ENCODE assay signal across 8 cellular contexts in the genomic region with DNA sequence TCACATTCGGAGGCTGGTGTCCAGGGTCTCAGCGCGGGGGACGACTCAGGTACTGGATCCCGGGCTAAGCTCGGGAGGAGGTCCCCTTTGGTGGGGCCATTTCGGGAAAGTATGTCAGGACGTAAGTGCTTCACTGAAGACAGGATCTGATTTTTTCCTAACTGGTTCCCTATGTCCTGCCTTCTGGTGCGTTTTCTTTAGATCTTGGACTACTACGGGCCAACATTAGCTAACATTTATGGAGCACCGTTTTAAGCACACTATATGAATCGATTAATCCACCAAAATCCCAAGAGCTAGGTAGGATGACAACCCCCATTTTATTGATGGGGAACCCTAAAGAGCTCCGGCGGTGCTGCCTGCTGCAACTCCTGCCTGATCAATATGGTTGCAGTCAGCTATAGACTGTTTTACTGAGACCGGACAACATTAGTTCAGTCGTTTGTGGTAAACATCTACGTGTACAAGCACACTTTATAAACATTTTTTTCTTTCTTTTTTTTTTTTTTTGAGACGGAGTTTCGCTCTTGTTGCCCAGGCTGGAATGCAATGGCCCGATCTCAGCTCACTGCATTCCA. TPM values are rescaled to one million over a fixed set of nuclear protein-coding genes. Genes with fewer than 3 reads are reported as not detected.
DNase-seq lines count a peak whose midpoint lies in the region; FAIRE-seq and TF ChIP-seq lines count a peak whose summit lies in the region.

No MANE protein-coding gene starts in this region.

- H3K4me1 ChIP-seq in mononuclear cell (ENCODE audit: insufficient read depth, low read length), result peaks cover 49% of the 10 kb centered on the region

- no peak for TF ChIP-seq CTCF in bronchial epithelial cell (IDR thresholded peaks at IDR 0.05; ENCODE audit: insufficient read depth, low read length, severe bottlenecking)

- H3K36me3 ChIP-seq in KOPT-K1 (ENCODE audit: insufficient read depth, low read length) (peaks cover 52% of the 10 kb centered on the region), bronchial epithelial cell (ENCODE audit: control insufficient read depth, insufficient read depth, low read length) (peaks cover 21% of the 10 kb centered on the region)

- DNase-seq in ELR (ENCODE audit: low read depth) (peak; percentile 20), bronchial epithelial cell (ENCODE audit: low read depth) (no peak), urothelium cell line (ENCODE audit: low spot score) (no peak), NCI-H774 (lab: John Stamatoyannopoulos, UW) (no peak), NCI-H2227 (lab: John Stamatoyannopoulos, UW; ENCODE audit: unreplicated experiment) (no peak), NCI-H128 (lab: John Stamatoyannopoulos, UW; ENCODE audit: unreplicated experiment) (no peak)

- H3K4me3 ChIP-seq in bronchial epithelial cell (ENCODE audit: low read depth, low read length) (peak overlapping the region; percentile 99), mononuclear cell (ENCODE audit: low read length) (peak overlapping the region; percentile 79)

- peak overlapping the region; percentile 95 for H3K27ac ChIP-seq in KOPT-K1 (ENCODE audit: low read depth, low read length, poor library complexity, severe bottlenecking)

- H3K27me3 ChIP-seq in bronchial epithelial cell (ENCODE audit: control insufficient read depth, insufficient read depth, low read length) (no peaks in the 10 kb centered on the region), mononuclear cell (ENCODE audit: insufficient read depth, low read length) (no peaks in the 10 kb centered on the region)

- H3K9me3 ChIP-seq in KOPT-K1 (ENCODE audit: insufficient read depth, low read length, poor library complexity, severe bottlenecking) (no peaks in the 10 kb centered on the region), mononuclear cell (ENCODE audit: low read depth, low read length) (no peaks in the 10 kb centered on the region)

- FAIRE-seq in bronchial epithelial cell (lab: Jason Lieb, UNC) (no peak), urothelium cell line (lab: Jason Lieb, UNC) (no peak)

RNA-seq across cellular contexts. Expression of a gene that starts 17.0 kb away (rescaled TPM):
- total RNA-seq in bronchial epithelial cell (59.0 and 113 TPM in 2 replicates), mononuclear cell (143 TPM)

RNA-seq across cellular contexts. Expression of a gene that starts 23.8 kb away (rescaled TPM):
- total RNA-seq in bronchial epithelial cell, result not detected in 2 replicates
- 2.4 TPM for total RNA-seq in mononuclear cell

RNA-seq across cellular contexts. Expression of a gene that starts 24.3 kb away (rescaled TPM):
- total RNA-seq in bronchial epithelial cell, result 1,292 and 1,548 TPM in 2 replicates
- total RNA-seq in mononuclear cell, result 125 TPM

RNA-seq across cellular contexts. Expression of a gene that starts 24.6 kb away (rescaled TPM):
- total RNA-seq in bronchial epithelial cell, result 31.3 and 36.2 TPM in 2 replicates
- 48.2 TPM for total RNA-seq in mononuclear cell

RNA-seq across cellular contexts. Expression of a gene that starts 51.2 kb away (rescaled TPM):
- total RNA-seq in bronchial epithelial cell (13.4 and 15.3 TPM in 2 replicates), mononuclear cell (169 TPM)

Comparison
In these comparisons a context has a peak if more than half of its experiments do, and no peak if none do; other contexts are left out.
1. RNA of a gene that starts 24.3 kb away (total RNA-seq): 1,292 to 1,548 TPM in bronchial epithelial cell; 125 TPM in mononuclear cell (single experiment); every median in the first group is over 10 times any median in the second.